1 cellular context compared by ENCODE assay signal in the genomic region with DNA sequence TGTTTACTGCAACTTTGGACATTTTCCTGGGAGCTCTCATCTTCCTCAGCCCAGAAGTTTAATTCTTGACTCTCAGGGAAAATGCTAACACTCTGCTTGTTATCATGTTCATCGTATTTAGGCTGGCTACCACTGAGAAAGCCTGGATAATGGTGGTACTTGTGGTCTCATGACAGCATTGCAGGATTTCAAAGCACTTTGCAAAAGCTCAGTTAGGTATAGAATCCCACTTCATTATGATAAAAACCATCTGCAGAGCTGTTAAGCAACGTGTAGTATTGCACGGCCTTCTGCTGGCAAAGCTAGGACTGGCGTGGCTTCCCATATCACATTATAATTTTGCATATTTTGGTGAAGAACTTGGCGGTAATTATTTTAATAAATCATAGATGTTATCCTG.
TF ChIP-seq lines count a peak whose summit lies in the region.

No MANE protein-coding gene starts in this region.

TF ChIP-seq in HEK293, 187 proteins besides CTCF, POLR2A, EP300 and RAD21 (continued from another document):
- 0 out of 2 replicates have a peak, but pooled peaks have one; percentile 1 for TF ChIP-seq ZNF518A (tag by site-specific recombination; conservative IDR thresholded peaks at IDR 0.05; ENCODE audit: low read depth)
- TF ChIP-seq SCRT1 (tag by site-specific recombination; IDR thresholded peaks at IDR 0.05; ENCODE audit: borderline replicate concordance) = no peak
- no peak for TF ChIP-seq ZNF146 (tag by site-specific recombination; IDR thresholded peaks at IDR 0.05)
- TF ChIP-seq BCL11A (tag by site-specific recombination; IDR thresholded peaks at IDR 0.05; ENCODE audit: low read depth) = no peak
- TF ChIP-seq ZBTB44 (tag by site-specific recombination; IDR thresholded peaks at IDR 0.05) = peak; percentile 70; the same call in 1 of the 2 replicates
- no peak for TF ChIP-seq KLF8 (tag by site-specific recombination; IDR thresholded peaks at IDR 0.05)
- no peak for TF ChIP-seq ZNF837 (tag by site-specific recombination; IDR thresholded peaks at IDR 0.05)
- TF ChIP-seq ZNF488 (tag by site-specific recombination; IDR thresholded peaks at IDR 0.05) = no peak
- no peak for TF ChIP-seq ZNF114 (tag by site-specific recombination; IDR thresholded peaks at IDR 0.05)
- TF ChIP-seq ZNF24 (tag by site-specific recombination; IDR thresholded peaks at IDR 0.05) = no peak
- no peak for TF ChIP-seq KLF16 (tag by site-specific recombination; IDR thresholded peaks at IDR 0.05)
- TF ChIP-seq OSR2 (tag by site-specific recombination; IDR thresholded peaks at IDR 0.05) = peak; percentile 59; the same call in 1 of the 2 replicates
- 0 out of 2 replicates have a peak, but pooled peaks have one; percentile 9 for TF ChIP-seq ZBTB17 (tag by site-specific recombination; IDR thresholded peaks at IDR 0.05)
- no peak for TF ChIP-seq ZNF792 (tag by site-specific recombination; IDR thresholded peaks at IDR 0.05)
- no peak for TF ChIP-seq ZBTB7A (tag by site-specific recombination; IDR thresholded peaks at IDR 0.05; ENCODE audit: low read depth)
- TF ChIP-seq, protein P1, sequence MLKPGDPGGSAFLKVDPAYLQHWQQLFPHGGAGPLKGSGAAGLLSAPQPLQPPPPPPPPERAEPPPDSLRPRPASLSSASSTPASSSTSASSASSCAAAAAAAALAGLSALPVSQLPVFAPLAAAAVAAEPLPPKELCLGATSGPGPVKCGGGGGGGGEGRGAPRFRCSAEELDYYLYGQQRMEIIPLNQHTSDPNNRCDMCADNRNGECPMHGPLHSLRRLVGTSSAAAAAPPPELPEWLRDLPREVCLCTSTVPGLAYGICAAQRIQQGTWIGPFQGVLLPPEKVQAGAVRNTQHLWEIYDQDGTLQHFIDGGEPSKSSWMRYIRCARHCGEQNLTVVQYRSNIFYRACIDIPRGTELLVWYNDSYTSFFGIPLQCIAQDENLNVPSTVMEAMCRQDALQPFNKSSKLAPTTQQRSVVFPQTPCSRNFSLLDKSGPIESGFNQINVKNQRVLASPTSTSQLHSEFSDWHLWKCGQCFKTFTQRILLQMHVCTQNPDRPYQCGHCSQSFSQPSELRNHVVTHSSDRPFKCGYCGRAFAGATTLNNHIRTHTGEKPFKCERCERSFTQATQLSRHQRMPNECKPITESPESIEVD (tag by site-specific recombination; IDR thresholded peaks at IDR 0.05) = no peak
- TF ChIP-seq ZNF600 (tag by site-specific recombination; IDR thresholded peaks at IDR 0.05) = peak; percentile 64; the same call in 1 of the 2 replicates
